In genomic region chr2:10226032-10226724, GRCh38 we compare ENCODE assay signal across 22 cellular contexts.
DNase-seq lines count a peak whose midpoint lies in the region; ATAC-seq and TF ChIP-seq lines count a peak whose summit lies in the region.
"Had no signal": no experiment of that assay in that cellular context is flagged by ENCODE, and none has a peak within 500 bp of the region (broad histone marks: within the 10 kb centered on the region; RNA-seq: fewer than 3 reads in every experiment).

No MANE protein-coding gene starts in this region.

- H3K4me1 ChIP-seq in heart right ventricle (peaks cover 0 to 36% (median 5%) of the 10 kb centered on the region in 9 donors), neural progenitor cell (peaks cover 9% of the 10 kb centered on the region), thyroid gland (peaks cover 0 to 5% of the 10 kb centered on the region in 2 donors)
- H3K4me1 ChIP-seq: tibial artery had no signal

- no peak overlapping the region for H3K27ac ChIP-seq in heart right ventricle
- H3K27ac ChIP-seq in neural progenitor cell, result no peak overlapping the region
- no peak overlapping the region for H3K27ac ChIP-seq in thyroid gland
- H3K27ac ChIP-seq: tibial artery had no signal

- H3K4me1 Mint-ChIP-seq in central memory CD8-positive, alpha-beta T cell, result no peaks in the 10 kb centered on the region
- H3K4me1 Mint-ChIP-seq in neural progenitor cell, result peaks cover 47% of the 10 kb centered on the region
- H3K4me1 Mint-ChIP-seq: naive B cell; stimulated activated effector memory CD8-positive, alpha-beta T cell treated with anti-CD3 and anti-CD28 coated beads, Interleukin-12 subunit alpha, Interleukin-12 subunit beta, amount 100 ng/mL, for 72 hours had no signal

- no peaks in the 10 kb centered on the region for H3K36me3 Mint-ChIP-seq in central memory CD8-positive, alpha-beta T cell (ENCODE audit: insufficient read depth)
- no peaks in the 10 kb centered on the region for H3K36me3 Mint-ChIP-seq in neural progenitor cell
- H3K36me3 Mint-ChIP-seq: activated naive CD8-positive, alpha-beta T cell; naive B cell; stimulated activated effector memory CD8-positive, alpha-beta T cell treated with anti-CD3 and anti-CD28 coated beads, Interleukin-12 subunit alpha, Interleukin-12 subunit beta, amount 100 ng/mL, for 72 hours had no signal

- peaks cover 4% of the 10 kb centered on the region for H3F3A ChIP-seq in neural progenitor cell (ENCODE audit: low read depth)

- H3K27me3 Mint-ChIP-seq in central memory CD8-positive, alpha-beta T cell, result peaks cover 26% of the 10 kb centered on the region
- H3K27me3 Mint-ChIP-seq in neural progenitor cell (ENCODE audit: insufficient read depth, low read depth), result peaks cover 16% of the 10 kb centered on the region
- H3K27me3 Mint-ChIP-seq: activated naive CD8-positive, alpha-beta T cell; CD4-positive, alpha-beta T cell had no signal

- no peaks in the 10 kb centered on the region for H4K20me1 ChIP-seq in neural progenitor cell (ENCODE audit: low read depth)

- peaks cover 0 to 4% (median 0%) of the 10 kb centered on the region in 7 donors for H3K27me3 ChIP-seq in heart right ventricle
- H3K27me3 ChIP-seq in neural progenitor cell, result no peaks in the 10 kb centered on the region
- no peaks in the 10 kb centered on the region for H3K27me3 ChIP-seq in thyroid gland

- 96% methylated on average over 19 of the region's 19 CpGs for WGBS in heart right ventricle, 2 donors
- 87 to 90% methylated on average over 16 to 19 of the region's 19 CpGs for WGBS in thyroid gland, 2 donors

- H3K4me3 ChIP-seq in heart right ventricle, result no peak overlapping the region
- H3K4me3 ChIP-seq in neural progenitor cell, result no peak overlapping the region
- no peak overlapping the region for H3K4me3 ChIP-seq in thyroid gland (replicated peaks in 1 of 3)
- H3K4me3 ChIP-seq: tibial artery had no signal

- intact Hi-C loops in left ventricle myocardium superior (cut with micrococcal nuclease), result no loop called here
- intact Hi-C loops in heart right ventricle (cut with DNase I), result no loop called here
- intact Hi-C loops in thyroid gland (cut with DNase I), result no loop called here

- H3K9ac ChIP-seq in neural progenitor cell, result no peak overlapping the region

- H3K9me3 Mint-ChIP-seq in central memory CD8-positive, alpha-beta T cell, result no peaks in the 10 kb centered on the region
- peaks cover 2% of the 10 kb centered on the region for H3K9me3 Mint-ChIP-seq in neural progenitor cell
- H3K9me3 Mint-ChIP-seq: activated T-cell treated with anti-CD3 and anti-CD28 coated beads, Interleukin-2, amount 50 U/mL, for 72 hours; CD4-positive, alpha-beta T cell; HFFc6; naive B cell; stimulated activated effector memory CD8-positive, alpha-beta T cell treated with anti-CD3 and anti-CD28 coated beads, Interleukin-12 subunit alpha, Interleukin-12 subunit beta, amount 100 ng/mL, for 72 hours had no signal

- peak overlapping the region; percentile 61 for H3K27ac Mint-ChIP-seq in central memory CD8-positive, alpha-beta T cell (ENCODE audit: low read depth)
- no peak overlapping the region for H3K27ac Mint-ChIP-seq in neural progenitor cell
- H3K27ac Mint-ChIP-seq: activated CD8-positive, alpha-beta T cell treated with anti-CD3 and anti-CD28 coated beads, Interleukin-2, amount 10 ng/mL, durations not matched to agents 7 days and 5 days; activated naive CD8-positive, alpha-beta T cell; activated T-cell treated with anti-CD3 and anti-CD28 coated beads, Interleukin-2, amount 50 U/mL, for 72 hours; CD4-positive, alpha-beta T cell; HFFc6; stimulated activated effector memory CD8-positive, alpha-beta T cell treated with anti-CD3 and anti-CD28 coated beads, Interleukin-12 subunit alpha, Interleukin-12 subunit beta, amount 100 ng/mL, for 72 hours had no signal

- H3K79me2 ChIP-seq in neural progenitor cell (ENCODE audit: low read depth), result no peaks in the 10 kb centered on the region

- no peaks in the 10 kb centered on the region for H3K36me3 ChIP-seq in heart right ventricle
- no peaks in the 10 kb centered on the region for H3K36me3 ChIP-seq in neural progenitor cell
- no peaks in the 10 kb centered on the region for H3K36me3 ChIP-seq in thyroid gland
- H3K36me3 ChIP-seq: tibial artery had no signal

- no peaks in the 10 kb centered on the region for H3K9me3 ChIP-seq in heart right ventricle
- no peaks in the 10 kb centered on the region for H3K9me3 ChIP-seq in neural progenitor cell (ENCODE audit: low read depth)
- no peaks in the 10 kb centered on the region for H3K9me3 ChIP-seq in thyroid gland
- H3K9me3 ChIP-seq: tibial artery had no signal

- H3K4me3 Mint-ChIP-seq in central memory CD8-positive, alpha-beta T cell, result no peak overlapping the region
- no peak overlapping the region for H3K4me3 Mint-ChIP-seq in neural progenitor cell
- H3K4me3 Mint-ChIP-seq: activated CD8-positive, alpha-beta T cell treated with anti-CD3 and anti-CD28 coated beads, Interleukin-2, amount 10 ng/mL, durations not matched to agents 7 days and 5 days; activated naive CD8-positive, alpha-beta T cell; activated T-cell treated with anti-CD3 and anti-CD28 coated beads, Interleukin-2, amount 50 U/mL, for 72 hours; CD4-positive, alpha-beta T cell; HFFc6; stimulated activated effector memory CD8-positive, alpha-beta T cell treated with anti-CD3 and anti-CD28 coated beads, Interleukin-12 subunit alpha, Interleukin-12 subunit beta, amount 100 ng/mL, for 72 hours had no signal

- no peak for TF ChIP-seq CTCF in heart right ventricle (IDR thresholded peaks at IDR 0.05)
- no peak for TF ChIP-seq CTCF in neural progenitor cell (IDR thresholded peaks at IDR 0.05)
- no peak for TF ChIP-seq CTCF in thyroid gland (IDR thresholded peaks at IDR 0.05)

- H2AFZ ChIP-seq in neural progenitor cell (replicated peaks), result no peak overlapping the region

- ATAC-seq in left ventricle myocardium superior (no peak), heart right ventricle (no peak), HG03354 (IDR thresholded peaks at IDR 0.05; ENCODE audit: poor library complexity, severe bottlenecking, unreplicated experiment) (no peak), HG02981 (IDR thresholded peaks at IDR 0.05; ENCODE audit: unreplicated experiment) (no peak)
- no peak for ATAC-seq in central memory CD8-positive, alpha-beta T cell (replicated peaks; ENCODE audit: extremely low read depth, poor library complexity, severe bottlenecking)
- ATAC-seq: activated CD8-positive, alpha-beta T cell treated with anti-CD3 and anti-CD28 coated beads, Interleukin-2, amount 10 ng/mL, durations not matched to agents 7 days and 5 days; activated T-cell treated with anti-CD3 and anti-CD28 coated beads, Interleukin-2, amount 50 U/mL, for 72 hours had no signal

- no peak overlapping the region for H3K4me2 ChIP-seq in neural progenitor cell

- no peak for TF ChIP-seq POLR2A in thyroid gland (IDR thresholded peaks at IDR 0.05)

- DNase-seq in left ventricle myocardium superior, result peak; percentile 9
- DNase-seq in heart right ventricle, result no peak
- DNase-seq in central memory CD8-positive, alpha-beta T cell (ENCODE audit: low spot score in 2 of 2), result no peak
- peak; percentile 1 for DNase-seq in neural progenitor cell (ENCODE audit: low spot score)
- DNase-seq in thyroid gland, result peak; percentile 12 to 16
- DNase-seq in amniotic stem cell (lab: John Stamatoyannopoulos, UW), result no peak
- DNase-seq: activated CD4-positive, alpha-beta T cell treated with anti-CD3 and anti-CD28 coated beads for 1 hour; activated CD8-positive, alpha-beta T cell treated with anti-CD3 and anti-CD28 coated beads, Interleukin-2, amount 10 ng/mL, durations not matched to agents 7 days and 5 days; activated T-cell treated with anti-CD3 and anti-CD28 coated beads, Interleukin-2, amount 50 U/mL, for 72 hours; DMS 273 treated with DMSO at 0.1 percent for 48 hours; HFFc6; kidney glomerular epithelial cell; mesenchymal stem cell; naive B cell; NCI-H1694; stimulated activated CD4-positive, alpha-beta T cell treated with anti-CD3 and anti-CD28 coated beads, Interleukin-2, amount 100 ng/mL, for 24 hours had no signal

Comparison
In these comparisons a context has a peak if more than half of its experiments do, and no peak if none do; other contexts are left out.
1. DNase-seq: peak in left ventricle myocardium superior (single experiment), neural progenitor cell (single experiment) and thyroid gland (2 of 2); none in heart right ventricle (0 of 2), central memory CD8-positive, alpha-beta T cell (0 of 2) and amniotic stem cell (single experiment).